In the genomic region with DNA sequence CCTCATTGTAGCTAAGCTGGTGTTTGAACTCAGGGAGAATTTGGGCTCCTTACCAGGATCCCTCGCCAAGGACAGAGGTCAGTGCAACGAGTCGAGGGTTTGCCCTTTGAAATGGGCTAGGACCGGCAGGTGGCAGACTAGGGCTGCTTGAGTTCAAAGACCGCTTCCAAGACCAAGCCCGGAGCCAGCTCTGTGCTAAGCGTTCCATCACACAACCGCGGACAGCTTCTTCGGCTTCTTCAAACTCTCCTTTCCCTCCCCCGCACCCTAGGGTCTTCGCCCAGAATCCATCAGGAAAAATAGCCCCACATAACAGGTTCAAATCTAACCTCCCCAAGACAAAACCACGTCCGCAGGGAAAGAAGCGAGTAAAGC, we compare ENCODE assay signal across 8 cellular contexts. TPM values are rescaled to one million over a fixed set of nuclear protein-coding genes. Genes with fewer than 3 reads are reported as not detected.
A peak's percentile ranks its signal among the peaks of the same experiment; 100 is the strongest.
DNase-seq lines count a peak whose midpoint lies in the region; ATAC-seq and TF ChIP-seq lines count a peak whose summit lies in the region.

No MANE protein-coding gene starts in this region.

- peak overlapping the region; percentile 77 for H3K4me3 ChIP-seq in coronary artery

- ATAC-seq in HG02981 (IDR thresholded peaks at IDR 0.05; ENCODE audit: unreplicated experiment) (peak; percentile 76), left colon (peak; percentile 72)

- peak; percentile 37 for DNase-seq in NCI-H345 (lab: John Stamatoyannopoulos, UW)
- DNase-seq in NCI-H345 treated with DMSO at 0.1 percent for 48 hours (lab: John Stamatoyannopoulos, UW; ENCODE audit: unreplicated experiment), result no peak
- DNase-seq in NCI-H460 (ENCODE audit: extremely low read depth, low read depth), result peak; percentile 80
- DNase-seq in activated CD4-positive, alpha-beta T cell treated with anti-CD3 and anti-CD28 coated beads for 4 hours, result peak; percentile 69
- DNase-seq in coronary artery (ENCODE audit: low spot score), result peak; percentile 83
- peak; percentile 85 to 92 for DNase-seq in left colon
- DNase-seq in stimulated activated CD4-positive, alpha-beta T cell treated with anti-CD3 and anti-CD28 coated beads, Interleukin-1b, Interleukin-23, amount 100 ng/mL, for 4 hours (ENCODE audit: low read depth in 2 of 2), result peak; percentile 55 to 62

- peak; percentile 59 for TF ChIP-seq CTCF in coronary artery (IDR thresholded peaks at IDR 0.05)

- peak overlapping the region; percentile 70 to 89 for H3K27ac ChIP-seq in coronary artery

- intact Hi-C loops in left colon (cut with DNase I, micrococcal nuclease), result loop anchor here (2.0 to 5.0 kb wide), 2 partner anchors 75 to 77 kb away; no protein-coding TSS in a partner anchor

RNA-seq across cellular contexts. Expression of a gene that starts 0.7 kb away (rescaled TPM):
- 0.23 and 0.62 TPM in 2 replicates for total RNA-seq in NCI-H460 (2014; rRNA removed; shearing (Covaris generic))
- polyA plus RNA-seq in NCI-H460 (2014; cell fraction: nucleus; rRNA removed), result 0.19 and 0.28 TPM in 2 replicates
- total RNA-seq in left colon, result 10 to 100 TPM; 19.8 to 42.1 TPM

RNA-seq across cellular contexts. Expression of a gene that starts 55.4 kb away (rescaled TPM):
- not detected in 2 replicates for total RNA-seq in NCI-H460 (2014; rRNA removed; shearing (Covaris generic))
- not detected in 2 replicates for polyA plus RNA-seq in NCI-H460 (2014; cell fraction: nucleus; rRNA removed)
- total RNA-seq in left colon, result 1 to 10 TPM in 1 of 2 donors, under 1 TPM in 1; 0.67 to 1.3 TPM

Comparison
In these comparisons a context has a peak if more than half of its experiments do, and no peak if none do; other contexts are left out.
1. RNA of a gene that starts 0.7 kb away (total RNA-seq): 19.8 to 42.1 TPM in left colon; 0.23 to 0.62 TPM in NCI-H460; every median in the first group is over 10 times any median in the second.